Comparison of ENCODE assay signal across 8 cellular contexts in genomic region chr19:12847159-12848139, GRCh38. TPM values are rescaled to one million over a fixed set of nuclear protein-coding genes. Genes with fewer than 3 reads are reported as not detected.
DNase-seq lines count a peak whose midpoint lies in the region; ATAC-seq and TF ChIP-seq lines count a peak whose summit lies in the region.

No MANE protein-coding gene starts in this region.

- no peaks in the 10 kb centered on the region for H3K9me3 ChIP-seq in esophagus (ENCODE audit: control insufficient read depth in 2 of 2, insufficient read depth in 1 of 2, low read depth in 1 of 2, low read length in 1 of 2)

- DNase-seq in GDM1 (lab: John Stamatoyannopoulos, UW), result peak; percentile 57
- DNase-seq in HS-5 (ENCODE audit: low read depth), result peak; percentile 65
- peak; percentile 94 for DNase-seq in activated T-cell treated with anti-CD3 and anti-CD28 coated beads, Interleukin-2, amount 50 U/mL, for 24 hours
- peak; percentile 81 for DNase-seq in naive B cell
- DNase-seq in stimulated activated CD8-positive, alpha-beta memory T cell treated with anti-CD3 and anti-CD28 coated beads, Interleukin-7, amount 100 ng/mL, for 4 hours (ENCODE audit: low read depth in 2 of 2), result peak; percentile 67 to 74

- no peaks in the 10 kb centered on the region for H3K36me3 Mint-ChIP-seq in activated T-cell treated with anti-CD3 and anti-CD28 coated beads, Interleukin-2, amount 50 U/mL, for 24 hours (ENCODE audit: low read depth)
- no peaks in the 10 kb centered on the region for H3K36me3 Mint-ChIP-seq in naive B cell

- no peaks in the 10 kb centered on the region for H3K36me3 ChIP-seq in esophagus (ENCODE audit: control insufficient read depth in 2 of 2, insufficient read depth in 2 of 2, low read length in 1 of 2)

- H3K27me3 ChIP-seq in esophagus (ENCODE audit: control insufficient read depth in 1 of 2, insufficient read depth in 2 of 2, low read length in 2 of 2), result no peaks in the 10 kb centered on the region

- WGBS in esophagus, 2 donors, result 11 to 12% methylated on average over 66 to 69 of the region's 69 CpGs

- H3K4me1 Mint-ChIP-seq in activated T-cell treated with anti-CD3 and anti-CD28 coated beads, Interleukin-2, amount 50 U/mL, for 24 hours (ENCODE audit: low read depth), result peaks cover 7% of the 10 kb centered on the region
- H3K4me1 Mint-ChIP-seq in naive B cell, result peaks cover 0 to 9% (median 5%) of the 10 kb centered on the region in 3 donors

- H3K4me3 ChIP-seq in esophagus (ENCODE audit: low read depth in 1 of 2, low read length in 2 of 2), result peak overlapping the region; percentile 6 to 30

- H3K27ac ChIP-seq in esophagus (ENCODE audit: low read depth in 2 of 2, low read length in 1 of 2), result no peak overlapping the region

- H3K4me3 Mint-ChIP-seq in activated T-cell treated with anti-CD3 and anti-CD28 coated beads, Interleukin-2, amount 50 U/mL, for 24 hours, result peak overlapping the region; percentile 50
- peak overlapping the region in 5 of 8 donors; percentile 25 to 72 (median 69) for H3K4me3 Mint-ChIP-seq in naive B cell

- no peaks in the 10 kb centered on the region for H3K9me3 Mint-ChIP-seq in activated T-cell treated with anti-CD3 and anti-CD28 coated beads, Interleukin-2, amount 50 U/mL, for 24 hours
- no peaks in the 10 kb centered on the region for H3K9me3 Mint-ChIP-seq in naive B cell

- peaks cover 51% of the 10 kb centered on the region for H3K27me3 Mint-ChIP-seq in activated T-cell treated with anti-CD3 and anti-CD28 coated beads, Interleukin-2, amount 50 U/mL, for 24 hours
- H3K27me3 Mint-ChIP-seq in naive B cell, result peaks cover 22 to 63% (median 32%) of the 10 kb centered on the region in 3 donors

- no peak overlapping the region for H3K27ac Mint-ChIP-seq in activated T-cell treated with anti-CD3 and anti-CD28 coated beads, Interleukin-2, amount 50 U/mL, for 24 hours
- H3K27ac Mint-ChIP-seq in naive B cell, result peak overlapping the region in 1 of 6 donors; percentile 62

- H3K4me1 ChIP-seq in esophagus (ENCODE audit: control insufficient read depth in 2 of 2, insufficient read depth in 2 of 2, low read length in 1 of 2), result peaks cover 2 to 3% of the 10 kb centered on the region in 2 donors

- ATAC-seq in naive B cell (ENCODE audit: low read depth in 2 of 2) (peak; percentile 95 to 96), GM21515 (IDR thresholded peaks at IDR 0.05; ENCODE audit: unreplicated experiment) (no peak)

TF ChIP-seq in PFSK-1, 5 proteins besides CTCF, POLR2A, EP300 and RAD21:
- no peak for TF ChIP-seq TAF1 (IDR thresholded peaks at IDR 0.05; ENCODE audit: borderline replicate concordance, insufficient read depth, low read length)
- TF ChIP-seq FOXP2 (optimal IDR thresholded peaks at IDR 0.05; ENCODE audit: borderline replicate concordance, extremely low read depth, extremely low read length, insufficient read depth), result peak; percentile 80
- TF ChIP-seq REST (IDR thresholded peaks at IDR 0.05; ENCODE audit: insufficient read depth in 1 of 2, low read depth in 2 of 2, low read length in 2 of 2), result peak; percentile 19 to 65; a peak in 1 of 4 replicates

RNA-seq across cellular contexts. Expression of gene MAST1, which starts 9.1 kb away (rescaled TPM):
- polyA plus RNA-seq in PFSK-1 (2012; ENCODE audit: insufficient read length, low read depth), result 81.7 TPM
- under 1 TPM; 0.18 to 0.22 TPM for polyA plus RNA-seq in esophagus
- polyA plus RNA-seq in naive B cell (ENCODE audit: low read depth in 6 of 6), result 1 to 10 TPM in 3 of 6 donors, under 1 TPM in 2, not detected in 1; 0.10 to 2.5 (median 1.0) TPM

RNA-seq across cellular contexts. Expression of gene RTBDN, which starts 13.1 kb away (rescaled TPM):
- polyA plus RNA-seq in PFSK-1 (2012; ENCODE audit: insufficient read length, low read depth), result 53.5 TPM
- not detected for polyA plus RNA-seq in esophagus
- not detected for polyA plus RNA-seq in naive B cell (ENCODE audit: low read depth in 6 of 6)

RNA-seq across cellular contexts. Expression of gene DNASE2, which starts 33.8 kb away (rescaled TPM):
- polyA plus RNA-seq in PFSK-1 (2012; ENCODE audit: insufficient read length, low read depth), result 124 TPM
- polyA plus RNA-seq in esophagus (10 to 100 TPM in 1 of 2 donors, 1 to 10 TPM in 1; 7.8 to 15.9 TPM), naive B cell (ENCODE audit: low read depth in 6 of 6) (10 to 100 TPM; 24.5 to 55.8 (median 40.6) TPM)

RNA-seq across cellular contexts. Expression of gene KLF1, which starts 39.6 kb away (rescaled TPM):
- polyA plus RNA-seq in PFSK-1 (2012; ENCODE audit: insufficient read length, low read depth), result not detected
- polyA plus RNA-seq in esophagus (not detected), naive B cell (ENCODE audit: low read depth in 6 of 6) (not detected)

RNA-seq across cellular contexts. Expression of gene RNASEH2A, which starts 41.1 kb away (rescaled TPM):
- 25.0 TPM for polyA plus RNA-seq in PFSK-1 (2012; ENCODE audit: insufficient read length, low read depth)
- polyA plus RNA-seq in esophagus (10 to 100 TPM in 1 of 2 donors, 1 to 10 TPM in 1; 6.9 to 20.8 TPM), naive B cell (ENCODE audit: low read depth in 6 of 6) (10 to 100 TPM; 19.7 to 30.9 (median 25.1) TPM)
